In genomic region chr22:26428515-26429457, GRCh38 we compare ENCODE assay signal across 8 cellular contexts. TPM values are rescaled to one million over a fixed set of nuclear protein-coding genes. Genes with fewer than 3 reads are reported as not detected.
DNase-seq lines count a peak whose midpoint lies in the region; ATAC-seq and TF ChIP-seq lines count a peak whose summit lies in the region.

Gene ASPHD2, plus strand, starts transcription at chr22:26429260. Its CDS starts 4,356 bp downstream, at chr22:26433616.

- H2BK5ac ChIP-seq in IMR-90 (ENCODE audit: low read depth, low read length, poor library complexity, severe bottlenecking), result peak within 1 kb of the TSS; percentile 28

- H4K5ac ChIP-seq in IMR-90 (ENCODE audit: low read depth, low read length), result peak within 1 kb of the TSS; percentile 9

- no peak within 1 kb of the TSS; the same call in 1 of the 2 replicates for H2BK20ac ChIP-seq in IMR-90 (ENCODE audit: low read depth, low read length)

- H2BK120ac ChIP-seq in IMR-90 (ENCODE audit: low read depth, low read length), result peak within 1 kb of the TSS; percentile 24; the same call in 1 of the 2 replicates

- H3K4me3 ChIP-seq in IMR-90 (ENCODE audit: insufficient read depth, low read depth, low read length) (peak within 1 kb of the TSS; percentile 72), foreskin fibroblast (ENCODE audit: low read depth in 1 of 2, low read length in 2 of 2) (peak within 1 kb of the TSS; percentile 59 to 65), neutrophil (ENCODE audit: low read depth in 1 of 2, low read length in 1 of 2) (peak within 1 kb of the TSS; percentile 66 to 67)

- peak; percentile 66 for ATAC-seq in GM21528 (IDR thresholded peaks at IDR 0.05; ENCODE audit: low FRiP score, unreplicated experiment)
- ATAC-seq in IMR-90 (ENCODE audit: low read depth), result peak; percentile 93

- H2AK5ac ChIP-seq in IMR-90 (ENCODE audit: low read depth, low read length), result no peak within 1 kb of the TSS

- H2AK9ac ChIP-seq in IMR-90 (replicated peaks; ENCODE audit: low read depth, low read length, poor library complexity), result peak within 1 kb of the TSS; percentile 87

- peak within 1 kb of the TSS; percentile 25 to 90; a peak in 3 of 4 replicates for H4K8ac ChIP-seq in IMR-90 (ENCODE audit: low read depth in 2 of 2, low read length in 2 of 2)

- H3K56ac ChIP-seq in IMR-90 (ENCODE audit: extremely low read depth, insufficient read depth, low read length), result peak within 1 kb of the TSS; percentile 42

- H3K14ac ChIP-seq in IMR-90 (replicated peaks; ENCODE audit: low read depth, low read length), result peak within 1 kb of the TSS; percentile 85

- H3K9me1 ChIP-seq in IMR-90 (ENCODE audit: insufficient read depth, low read length), result 0 out of 2 replicates have a peak, but pooled peaks cover 6% of the 10 kb centered on the region

- H3K9ac ChIP-seq in IMR-90 (ENCODE audit: low read depth, low read length), result peak within 1 kb of the TSS; percentile 62

- H3K23ac ChIP-seq in IMR-90 (ENCODE audit: low read depth, low read length), result peak within 1 kb of the TSS; percentile 80

- BruUV-seq in IMR-90 (replicated peaks; lab: Mats Ljungman, UMichigan), result no TSS peak

- TF ChIP-seq RAD21 in IMR-90 (IDR thresholded peaks at IDR 0.05; ENCODE audit: low read length), result no peak

- WGBS in IMR-90 (ENCODE audit: extremely low coverage in 2 of 2, insufficient read length in 1 of 2), 2 experiments, result 6% methylated on average over 13 of the region's 96 CpGs; no CpG with 5 or more reads in 1 of the 2 experiments

- peak within 1 kb of the TSS; percentile 91 for H3K4me2 ChIP-seq in IMR-90 (ENCODE audit: low read depth, low read length)

- peak; percentile 42 for DNase-seq in DMS79 treated with DMSO at 0.1 percent for 48 hours (lab: John Stamatoyannopoulos, UW)
- peak; percentile 51 for DNase-seq in IMR-90
- peak; percentile 26 for DNase-seq in SHP77 treated with DMSO at 0.1 percent for 48 hours (lab: John Stamatoyannopoulos, UW)
- peak; percentile 69 for DNase-seq in activated T-helper 9 cell treated with anti-CD3 and anti-CD28 coated beads, Interleukin-2, amount 50 U/mL, for 16 hours (ENCODE audit: low read depth)
- peak; percentile 46 to 77 for DNase-seq in foreskin fibroblast
- DNase-seq in stromal cell of bone marrow (ENCODE audit: low read depth), result peak; percentile 54

- POLR2A ChIA-PET in IMR-90 (lab: Charles Lee; ENCODE audit: unreplicated experiment), result no interaction called here

- dilution Hi-C loops in IMR-90 (cut with HindIII; ENCODE audit: low sequenced_read_pairs, unreplicated experiment), result no loop called here

- CTCF ChIA-PET in IMR-90 (lab: Yijun Ruan, JAX), result no interaction called here

- no peaks in the 10 kb centered on the region for H4K20me1 ChIP-seq in IMR-90 (ENCODE audit: insufficient read depth, low read length)

- in situ Hi-C loops in IMR-90 (cut with MboI; ENCODE audit: low sequenced_read_pairs), result no loop called here

- intact Hi-C loops in IMR-90 (cut with micrococcal nuclease), result no loop called here

- H3K4me1 ChIP-seq in IMR-90 (ENCODE audit: control insufficient read depth, insufficient read depth, low read length) (0 out of 2 replicates have a peak, but pooled peaks cover 2% of the 10 kb centered on the region), neutrophil (ENCODE audit: control insufficient read depth in 1 of 2, insufficient read depth in 1 of 2, low read depth in 1 of 2, low read length in 1 of 2) (peaks cover 32 to 34% of the 10 kb centered on the region in 2 experiments)

- H3K27me3 ChIP-seq in IMR-90 (ENCODE audit: control insufficient read depth, insufficient read depth, low read length) (peaks cover 19% of the 10 kb centered on the region), neutrophil (peaks cover 6% of the 10 kb centered on the region)

- no peak for TF ChIP-seq POLR2A in IMR-90 (IDR thresholded peaks at IDR 0.05; ENCODE audit: low read depth, low read length)

- peak within 1 kb of the TSS; percentile 55 for H3K4ac ChIP-seq in IMR-90 (ENCODE audit: low read depth, low read length)

- peak within 1 kb of the TSS; percentile 94 for H2AFZ ChIP-seq in IMR-90 (replicated peaks; ENCODE audit: low read length, poor library complexity)

- H2BK15ac ChIP-seq in IMR-90 (ENCODE audit: low read depth, low read length), result no peak within 1 kb of the TSS

- H3K27ac ChIP-seq in IMR-90 (ENCODE audit: insufficient read depth, low read length) (peak within 1 kb of the TSS; percentile 13), neutrophil (peak within 1 kb of the TSS; percentile 83)

- TF ChIP-seq CTCF in IMR-90 (conservative IDR thresholded peaks at IDR 0.05; ENCODE audit: low read depth, low read length), result no peak
- TF ChIP-seq CTCF in foreskin fibroblast (IDR thresholded peaks at IDR 0.05; ENCODE audit: low read depth, low read length), result no peak
- TF ChIP-seq CTCF in neutrophil (IDR thresholded peaks at IDR 0.05), result no peak

- no peaks in the 10 kb centered on the region for H3K36me3 ChIP-seq in IMR-90 (ENCODE audit: control insufficient read depth, insufficient read depth, low read length)
- H3K36me3 ChIP-seq in neutrophil, result peaks cover 5% of the 10 kb centered on the region

- H3K9me3 ChIP-seq in IMR-90 (ENCODE audit: control insufficient read depth, insufficient read depth, low read length) (no peaks in the 10 kb centered on the region), neutrophil (no peaks in the 10 kb centered on the region)

- peak within 1 kb of the TSS; percentile 10 for H3K18ac ChIP-seq in IMR-90 (ENCODE audit: low read depth, low read length)

- H4K91ac ChIP-seq in IMR-90 (ENCODE audit: insufficient read depth, low read depth, low read length), result peak within 1 kb of the TSS; percentile 10; the same call in 1 of the 2 replicates

- no peaks in the 10 kb centered on the region for H3K79me1 ChIP-seq in IMR-90 (ENCODE audit: low read depth in 1 of 2, low read length in 2 of 2)

TF ChIP-seq in IMR-90, 13 proteins besides CTCF, POLR2A, EP300 and RAD21:
- TF ChIP-seq FOS (IDR thresholded peaks at IDR 0.05; ENCODE audit: low read depth, low read length) (no peak), MAZ (IDR thresholded peaks at IDR 0.05; ENCODE audit: borderline replicate concordance, low read depth, low read length) (peak; percentile 7; the same call in 1 of the 2 replicates)

RNA-seq across cellular contexts. Expression of gene ASPHD2, which starts in this region (rescaled TPM):
- 1.1 and 1.3 TPM in 2 replicates for total RNA-seq in IMR-90 (2012; rRNA removed)
- 1.3 and 1.4 TPM in 2 replicates for polyA plus RNA-seq in IMR-90 (2012; rRNA removed)
- polyA plus RNA-seq in IMR-90 (2012; cell fraction: cytosol; rRNA removed), result 0.71 and 1.7 TPM in 2 replicates
- 0.63 and 1.0 TPM in 2 replicates for polyA plus RNA-seq in IMR-90 (2012; cell fraction: nucleus; rRNA removed; ENCODE audit: low replicate concordance)

Comparison
In these comparisons a context has a peak if more than half of its experiments do, and no peak if none do; other contexts are left out.
1. Peak in every context shown above with its lines: DNase-seq, ATAC-seq, H3K4me3 ChIP-seq and H3K27ac ChIP-seq.